Comparison of ENCODE assay signal across 24 cellular contexts in genomic region chr7:39602351-39602750, GRCh38.
"Had no signal": no experiment of that assay in that cellular context is flagged by ENCODE, and none has a peak within 500 bp of the region (broad histone marks: within the 10 kb centered on the region; RNA-seq: fewer than 3 reads in every experiment).

No MANE protein-coding gene starts in this region.

- DNase-seq: activated CD4-positive, alpha-beta T cell treated with anti-CD3 and anti-CD28 coated beads, Interleukin-2, amount 50 U/mL, for 1 hour; activated T-cell treated with anti-CD3 and anti-CD28 coated beads, Interleukin-2, amount 50 U/mL, for 1 hour; adrenal gland; central memory CD4-positive, alpha-beta T cell; effector memory CD4-positive, alpha-beta T cell; heart left ventricle; left cardiac atrium; right cardiac atrium; stimulated activated CD4-positive, alpha-beta T cell treated with anti-CD3 and anti-CD28 coated beads, Interleukin-1b, Interleukin-23, amount 100 ng/mL, for 48 hours; stimulated activated naive CD8-positive, alpha-beta T cell treated with anti-CD3 and anti-CD28 coated beads, Interleukin-15, amount 100 ng/mL, for 72 hours; tibial artery had no signal

- H3K4me3 ChIP-seq: adrenal gland, ascending aorta, esophagus muscularis mucosa, gastroesophageal sphincter, heart left ventricle, skin epidermis, tibial artery had no signal

- H3K4me1 ChIP-seq: adrenal gland, ascending aorta, esophagus muscularis mucosa, gastroesophageal sphincter, parathyroid adenoma, tibial artery had no signal

- H3K27ac Mint-ChIP-seq: activated naive CD8-positive, alpha-beta T cell; nephron; stimulated activated effector memory CD8-positive, alpha-beta T cell treated with anti-CD3 and anti-CD28 coated beads, Interleukin-12 subunit alpha, Interleukin-12 subunit beta, amount 100 ng/mL, for 72 hours; stimulated activated naive CD8-positive, alpha-beta T cell treated with anti-CD3 and anti-CD28 coated beads, Interleukin-15, amount 100 ng/mL, for 72 hours; T-helper 2 cell treated with Interferon-gamma antibody and Interleukin-4, amounts not matched to agents 5 μg/mL and 100 μg/mL, for 36 hours had no signal

- H3K9ac ChIP-seq: parathyroid adenoma had no signal

- H3K4me3 Mint-ChIP-seq: activated naive CD8-positive, alpha-beta T cell; nephron; stimulated activated effector memory CD8-positive, alpha-beta T cell treated with anti-CD3 and anti-CD28 coated beads, Interleukin-12 subunit alpha, Interleukin-12 subunit beta, amount 100 ng/mL, for 72 hours; stimulated activated naive CD8-positive, alpha-beta T cell treated with anti-CD3 and anti-CD28 coated beads, Interleukin-15, amount 100 ng/mL, for 72 hours; T-helper 2 cell treated with Interferon-gamma antibody and Interleukin-4, amounts not matched to agents 5 μg/mL and 100 μg/mL, for 36 hours had no signal

- H3K79me2 ChIP-seq: parathyroid adenoma had no signal

- FAIRE-seq: islet of Langerhans had no signal

- H3K4me1 Mint-ChIP-seq: nephron; stimulated activated effector memory CD8-positive, alpha-beta T cell treated with anti-CD3 and anti-CD28 coated beads, Interleukin-12 subunit alpha, Interleukin-12 subunit beta, amount 100 ng/mL, for 72 hours had no signal

- H3K27me3 ChIP-seq: adrenal gland, ascending aorta, heart left ventricle, tibial artery had no signal

- ATAC-seq: activated CD4-positive, CD25-positive, alpha-beta regulatory T cell treated with anti-CD3 and anti-CD28 coated beads, Interleukin-2, amount 50 U/mL, for 24 hours; gastroesophageal sphincter; heart left ventricle; left cardiac atrium; right cardiac atrium; stimulated activated effector memory CD8-positive, alpha-beta T cell treated with anti-CD3 and anti-CD28 coated beads, Interleukin-12 subunit alpha, Interleukin-12 subunit beta, amount 100 ng/mL, for 72 hours; stimulated activated naive CD8-positive, alpha-beta T cell treated with anti-CD3 and anti-CD28 coated beads, Interleukin-15, amount 100 ng/mL, for 72 hours had no signal

- H3K36me3 ChIP-seq: adrenal gland, ascending aorta, esophagus muscularis mucosa, gastroesophageal sphincter, heart left ventricle, neutrophil, tibial artery had no signal

- H3K9me3 Mint-ChIP-seq: nephron; stimulated activated effector memory CD8-positive, alpha-beta T cell treated with anti-CD3 and anti-CD28 coated beads, Interleukin-12 subunit alpha, Interleukin-12 subunit beta, amount 100 ng/mL, for 72 hours; T-helper 2 cell treated with Interferon-gamma antibody and Interleukin-4, amounts not matched to agents 5 μg/mL and 100 μg/mL, for 36 hours had no signal

- H3K27me3 Mint-ChIP-seq: activated naive CD8-positive, alpha-beta T cell; stimulated activated naive CD8-positive, alpha-beta T cell treated with anti-CD3 and anti-CD28 coated beads, Interleukin-15, amount 100 ng/mL, for 72 hours had no signal

- H2AFZ ChIP-seq: parathyroid adenoma had no signal

- H3K27ac ChIP-seq: adrenal gland, ascending aorta, esophagus muscularis mucosa, gastroesophageal sphincter, heart left ventricle, neutrophil, parathyroid adenoma, skin epidermis, tibial artery, VCaP had no signal

- H3K36me3 Mint-ChIP-seq: stimulated activated effector memory CD8-positive, alpha-beta T cell treated with anti-CD3 and anti-CD28 coated beads, Interleukin-12 subunit alpha, Interleukin-12 subunit beta, amount 100 ng/mL, for 72 hours had no signal

- H3K9me3 ChIP-seq: adrenal gland, ascending aorta, esophagus muscularis mucosa, gastroesophageal sphincter, heart left ventricle, neutrophil, tibial artery had no signal
